In genomic region chr5:73152411-73153388, GRCh38 we compare ENCODE assay signal across 16 cellular contexts. TPM values are rescaled to one million over a fixed set of nuclear protein-coding genes. Genes with fewer than 3 reads are reported as not detected.
DNase-seq lines count a peak whose midpoint lies in the region; ATAC-seq and TF ChIP-seq lines count a peak whose summit lies in the region.
"Had no signal": no experiment of that assay in that cellular context is flagged by ENCODE, and none has a peak within 500 bp of the region (broad histone marks: within the 10 kb centered on the region; RNA-seq: fewer than 3 reads in every experiment).

No MANE protein-coding gene starts in this region.

- no peak overlapping the region for H3K27ac ChIP-seq in mammary epithelial cell (ENCODE audit: insufficient read depth, low read depth, low read length)
- no peak overlapping the region for H3K27ac ChIP-seq in foreskin keratinocyte
- H3K27ac ChIP-seq in prostate gland: no peak overlapping the region
- H3K27ac ChIP-seq: neutrophil, skin epidermis, vagina had no signal

- no peaks in the 10 kb centered on the region for H3K4me1 ChIP-seq in mammary epithelial cell (ENCODE audit: insufficient read depth, low read length)
- H3K4me1 ChIP-seq in foreskin keratinocyte: no peaks in the 10 kb centered on the region
- H3K4me1 ChIP-seq in prostate gland (replicated peaks): no peaks in the 10 kb centered on the region
- H3K4me1 ChIP-seq: vagina had no signal

- no peak overlapping the region for H3K9ac ChIP-seq in mammary epithelial cell (ENCODE audit: insufficient read depth, low read length)

- intact Hi-C loops in mammary epithelial cell (cut with micrococcal nuclease) (loop anchor here (1.0 kb wide), 1 partner anchor 69 kb away; no protein-coding TSS in a partner anchor), prostate gland (cut with DNase I) (no loop called here)

- TF ChIP-seq POLR2A in prostate gland (IDR thresholded peaks at IDR 0.05): no peak

- no peaks in the 10 kb centered on the region for H4K20me1 ChIP-seq in mammary epithelial cell (ENCODE audit: insufficient read depth, low read length)

- ATAC-seq in foreskin keratinocyte: no peak
- ATAC-seq in GM19467 (IDR thresholded peaks at IDR 0.05; ENCODE audit: unreplicated experiment): no peak
- ATAC-seq: stimulated activated naive CD8-positive, alpha-beta T cell treated with anti-CD3 and anti-CD28 coated beads, Interleukin-15, amount 100 ng/mL, for 72 hours had no signal

- no peaks in the 10 kb centered on the region for H3K79me2 ChIP-seq in mammary epithelial cell (ENCODE audit: insufficient read depth, low read length)

- H3K36me3 ChIP-seq in mammary epithelial cell (ENCODE audit: insufficient read depth, low read length): no peaks in the 10 kb centered on the region
- no peaks in the 10 kb centered on the region for H3K36me3 ChIP-seq in prostate gland
- H3K36me3 ChIP-seq: neutrophil, vagina had no signal

- in situ Hi-C loops in T47D (cut with HindIII; ENCODE audit: low pct_unique_long_range_greater_than_20kb, low sequenced_read_pairs) (no loop called here), mammary epithelial cell (cut with MboI; ENCODE audit: low sequenced_read_pairs in 2 of 2) (no loop called here)

- peak in 1 of 2 donors; percentile 56 for TF ChIP-seq CTCF in mammary epithelial cell (conservative IDR thresholded peaks at IDR 0.05 in 1 of 2, IDR thresholded peaks at IDR 0.05 in 1 of 2; ENCODE audit: extremely low read depth in 1 of 2, insufficient read depth in 1 of 2, low read depth in 1 of 2, low read length in 2 of 2)
- peak; percentile 46 for TF ChIP-seq CTCF in foreskin keratinocyte (conservative IDR thresholded peaks at IDR 0.05)
- no peak for TF ChIP-seq CTCF in prostate gland (IDR thresholded peaks at IDR 0.05)

- DNase-seq in T47D (ENCODE audit: low read depth in 1 of 2, low spot score in 1 of 2) (peak; percentile 23 to 69), mammary epithelial cell (no peak), RPMI8226 (peak; percentile 26), foreskin keratinocyte (no peak), prostate gland (ENCODE audit: low spot score) (no peak), EL (no peak), cortex of kidney (lab: John Stamatoyannopoulos, UW) (no peak)
- DNase-seq: ACHN; activated CD4-positive, alpha-beta memory T cell treated with anti-CD3 and anti-CD28 coated beads, Interleukin-2, amount 10 ng/mL, durations not matched to agents 7 days and 5 days; stimulated activated naive CD8-positive, alpha-beta T cell treated with anti-CD3 and anti-CD28 coated beads, Interleukin-15, amount 100 ng/mL, for 72 hours had no signal

- H3K4me2 ChIP-seq in mammary epithelial cell (ENCODE audit: insufficient read depth, low read depth, low read length): no peak overlapping the region

- H3K4me3 ChIP-seq in mammary epithelial cell (replicated peaks in 1 of 3; ENCODE audit: insufficient read depth in 1 of 3, low read depth in 2 of 3, low read length in 3 of 3) (no peak overlapping the region), prostate gland (no peak overlapping the region)
- H3K4me3 ChIP-seq: skin epidermis, vagina had no signal

- CTCF ChIA-PET in mammary epithelial cell (lab: Charles Lee; ENCODE audit: low non-redundant PET): no interaction called here

- no TSS peak for BruUV-seq in mammary epithelial cell (replicated peaks; lab: Mats Ljungman, UMichigan)

- 73% methylated on average over 14 of the region's 14 CpGs for WGBS in mammary epithelial cell (ENCODE audit: low coverage, missing lambda C conversion rate)
- WGBS in prostate gland: 67% methylated on average over 14 of the region's 14 CpGs

- H3K9me3 ChIP-seq in mammary epithelial cell (replicated peaks; ENCODE audit: insufficient read depth, low read length) (no peaks in the 10 kb centered on the region), prostate gland (no peaks in the 10 kb centered on the region)
- H3K9me3 ChIP-seq: neutrophil, vagina had no signal

- dilution Hi-C loops in mammary epithelial cell (cut with HindIII; ENCODE audit: low sequenced_read_pairs): no loop called here

- no peak overlapping the region for H2AFZ ChIP-seq in mammary epithelial cell (ENCODE audit: low read depth, low read length)

- no peaks in the 10 kb centered on the region for H3K27me3 ChIP-seq in mammary epithelial cell (ENCODE audit: insufficient read depth, low read length)
- no peaks in the 10 kb centered on the region for H3K27me3 ChIP-seq in foreskin keratinocyte
- H3K27me3 ChIP-seq in prostate gland (replicated peaks; ENCODE audit: insufficient read depth): no peaks in the 10 kb centered on the region
- H3K27me3 ChIP-seq: vagina had no signal

RNA-seq across cellular contexts. Expression of gene TMEM174, which starts 20.3 kb away (rescaled TPM):
- not detected for total RNA-seq in mammary epithelial cell
- not detected for polyA plus RNA-seq in mammary epithelial cell
- not detected for polyA minus RNA-seq in mammary epithelial cell
- not detected in 2 replicates for total RNA-seq in foreskin keratinocyte
- not detected in 2 replicates for polyA plus RNA-seq in foreskin keratinocyte
- not detected for total RNA-seq in prostate gland
- total RNA-seq: activated CD4-positive, alpha-beta memory T cell treated with anti-CD3 and anti-CD28 coated beads, Interleukin-2, amount 10 ng/mL, durations not matched to agents 7 days and 5 days; lung microvascular endothelial cell; vagina had no signal
- polyA plus RNA-seq: adipose tissue had no signal

RNA-seq across cellular contexts. Expression of gene TMEM171, which starts 32.3 kb away (rescaled TPM):
- 1 to 10 TPM in 1 of 2 donors, under 1 TPM in 1; 0.83 to 2.6 TPM for total RNA-seq in mammary epithelial cell
- 6.0 TPM for polyA plus RNA-seq in mammary epithelial cell
- polyA minus RNA-seq in mammary epithelial cell: 2.7 TPM
- 8.0 and 9.8 TPM in 2 replicates for total RNA-seq in foreskin keratinocyte
- 8.7 and 9.6 TPM in 2 replicates for polyA plus RNA-seq in foreskin keratinocyte
- total RNA-seq in prostate gland: not detected
- total RNA-seq: activated CD4-positive, alpha-beta memory T cell treated with anti-CD3 and anti-CD28 coated beads, Interleukin-2, amount 10 ng/mL, durations not matched to agents 7 days and 5 days; vagina had no signal

Comparison
In these comparisons a context has a peak if more than half of its experiments do, and no peak if none do; other contexts are left out.
1. DNase-seq: peak in T47D (2 of 2) and RPMI8226 (single experiment); none in mammary epithelial cell (single experiment), foreskin keratinocyte (0 of 2), prostate gland (single experiment), EL (single experiment) and cortex of kidney (single experiment).